Comparison of ENCODE assay signal across 7 cellular contexts in the genomic region with DNA sequence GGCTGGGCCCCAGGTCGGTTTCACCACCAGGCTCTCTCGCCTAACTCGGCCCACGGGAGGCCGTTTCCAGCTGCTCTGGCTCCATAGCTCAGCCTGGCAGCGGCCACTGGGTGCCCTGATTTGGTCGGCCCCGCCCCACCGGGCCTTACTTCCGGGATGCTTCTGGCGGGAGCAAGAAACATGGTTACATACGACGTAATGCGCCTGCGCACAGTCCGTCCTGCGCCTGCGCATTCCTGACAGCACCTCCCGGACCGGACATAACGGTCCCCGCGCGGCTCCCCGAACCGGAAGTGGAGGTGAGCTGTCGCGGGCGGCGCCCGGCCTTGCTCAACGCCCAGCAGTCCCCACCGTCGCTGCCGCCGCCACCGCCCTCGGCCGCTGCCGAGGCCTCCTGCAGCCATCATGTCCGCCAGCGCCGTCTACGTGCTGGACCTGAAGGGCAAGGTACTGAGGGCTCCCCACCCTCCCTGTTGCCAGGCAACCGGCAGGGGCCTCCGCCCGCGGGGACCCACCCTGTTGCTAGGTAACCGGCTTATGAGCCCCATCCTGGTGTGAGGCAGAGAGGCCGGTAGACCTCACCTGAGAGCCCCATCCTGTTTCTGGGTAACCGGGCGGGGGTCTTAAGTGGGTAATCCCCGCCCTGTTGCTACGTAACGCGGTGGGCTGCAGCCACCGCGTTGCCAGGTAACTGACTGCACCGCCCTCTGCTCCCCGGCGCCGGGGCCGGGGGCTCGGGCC. TPM values are rescaled to one million over a fixed set of nuclear protein-coding genes. Genes with fewer than 3 reads are reported as not detected.
DNase-seq lines count a peak whose midpoint lies in the region; ATAC-seq and TF ChIP-seq lines count a peak whose summit lies in the region.

A gene (plus strand): TSS at position 290 of the 741 bp plus-strand sequence. CDS start 116 bp downstream, at position 406.

- no peaks in the 10 kb centered on the region for H4K20me1 ChIP-seq in hepatocyte (ENCODE audit: insufficient read depth, poor library complexity, severe bottlenecking)

- peak within 1 kb of the TSS; percentile 72 for H3K27ac ChIP-seq in hepatocyte

- WGBS in hepatocyte (ENCODE audit: low lambda C conversion rate, missing lambda C conversion rate): under 1% methylated on average over 61 of the region's 64 CpGs

- DNase-seq in NCI-H2029 (lab: John Stamatoyannopoulos, UW): peak; percentile 95
- DNase-seq in T-helper 22 cell (ENCODE audit: low read depth): peak; percentile 96
- peak; percentile 95 for DNase-seq in astrocyte of the cerebellum (ENCODE audit: low read depth)
- DNase-seq in hepatocyte (ENCODE audit: low spot score): peak; percentile 98
- DNase-seq in retina: peak; percentile 97

- no peaks in the 10 kb centered on the region for H3K9me2 ChIP-seq in hepatocyte (replicated peaks; ENCODE audit: insufficient read depth)

- TF ChIP-seq POLR2A in GM18505 (IDR thresholded peaks at IDR 0.05; ENCODE audit: borderline replicate concordance, extremely low read depth, insufficient read depth, insufficient read length): peak; percentile 93

- H3K79me2 ChIP-seq in hepatocyte: peaks cover 46% of the 10 kb centered on the region

- peak within 1 kb of the TSS; percentile 93 for H3K4me2 ChIP-seq in hepatocyte

- in situ Hi-C loops in astrocyte of the cerebellum (cut with HindIII; ENCODE audit: low sequenced_read_pairs): no loop called here

- ATAC-seq in GM18505 (IDR thresholded peaks at IDR 0.05; ENCODE audit: unreplicated experiment) (peak; percentile 78), HG02973 (IDR thresholded peaks at IDR 0.05; ENCODE audit: unreplicated experiment) (peak; percentile 80)

- TF ChIP-seq CTCF in astrocyte of the cerebellum (IDR thresholded peaks at IDR 0.05; ENCODE audit: low read depth, low read length, missing control alignments) (no peak), hepatocyte (IDR thresholded peaks at IDR 0.05; ENCODE audit: poor library complexity) (no peak)

- H3K9me3 ChIP-seq in hepatocyte (ENCODE audit: low read depth): no peaks in the 10 kb centered on the region

- H3K4me1 ChIP-seq in hepatocyte (ENCODE audit: insufficient read depth): peaks cover 20% of the 10 kb centered on the region

- peak within 1 kb of the TSS; percentile 68 for H2AFZ ChIP-seq in hepatocyte

- H3K36me3 ChIP-seq in hepatocyte (replicated peaks; ENCODE audit: insufficient read depth, low read depth): no peaks in the 10 kb centered on the region

- H3K4me3 ChIP-seq in astrocyte of the cerebellum (ENCODE audit: low read depth, low read length): peak within 1 kb of the TSS; percentile 100
- H3K4me3 ChIP-seq in hepatocyte: peak within 1 kb of the TSS; percentile 78

- H3K27me3 ChIP-seq in hepatocyte: no peaks in the 10 kb centered on the region

RNA-seq across cellular contexts. Expression of the gene that starts here (rescaled TPM):
- total RNA-seq in hepatocyte: 56.3 and 56.7 TPM in 2 replicates
- 92.6 and 93.3 TPM in 2 replicates for polyA plus RNA-seq in hepatocyte

Comparison
In these comparisons a context has a peak if more than half of its experiments do, and no peak if none do; other contexts are left out.
1. Peak in every context shown above with its lines: DNase-seq, ATAC-seq, H3K4me3 ChIP-seq and H3K27ac ChIP-seq.